In genomic region chr1:40161125-40161887, GRCh38 we compare ENCODE assay signal across 8 cellular contexts. TPM values are rescaled to one million over a fixed set of nuclear protein-coding genes. Genes with fewer than 3 reads are reported as not detected.
A peak's percentile ranks its signal among the peaks of the same experiment; 100 is the strongest.
DNase-seq lines count a peak whose midpoint lies in the region; ATAC-seq and TF ChIP-seq lines count a peak whose summit lies in the region.

Gene RLF, plus strand, starts transcription at chr1:40161387. Its CDS starts 13 bp downstream, at chr1:40161400.

- peak; percentile 70 for DNase-seq in GF-D8 (lab: John Stamatoyannopoulos, UW)
- peak; percentile 74 for DNase-seq in HFF-Myc (ENCODE audit: extremely low read depth, low read depth)
- peak; percentile 94 for DNase-seq in NB4 (ENCODE audit: low read depth)
- DNase-seq in SK-N-DZ (ENCODE audit: low spot score): peak; percentile 91
- peak; percentile 96 for DNase-seq in activated naive CD4-positive, alpha-beta T cell treated with Interleukin-2 at 50 U/mL for 16 hours

- peak; percentile 100 for ATAC-seq in gastroesophageal sphincter

- TF ChIP-seq CTCF in HFF-Myc (IDR thresholded peaks at IDR 0.05; ENCODE audit: low read depth, low read length, missing control alignments) (no peak), NB4 (IDR thresholded peaks at IDR 0.05; ENCODE audit: low read depth, low read length) (no peak), gastroesophageal sphincter (IDR thresholded peaks at IDR 0.05) (peak in 1 of 4 experiments; percentile 9), neutrophil (IDR thresholded peaks at IDR 0.05) (peak; percentile 37), subcutaneous adipose tissue (IDR thresholded peaks at IDR 0.05; ENCODE audit: low read depth) (no peak)

- H3K4me3 ChIP-seq in HFF-Myc (replicated peaks; ENCODE audit: low read depth, low read length): peak within 1 kb of the TSS; percentile 92
- peak within 1 kb of the TSS; percentile 98 for H3K4me3 ChIP-seq in NB4 (ENCODE audit: low read depth, low read length)
- peak within 1 kb of the TSS; percentile 92 to 95 for H3K4me3 ChIP-seq in gastroesophageal sphincter
- H3K4me3 ChIP-seq in neutrophil (ENCODE audit: low read depth in 1 of 2, low read length in 1 of 2): peak within 1 kb of the TSS; percentile 87 to 92

- no peaks in the 10 kb centered on the region for H3K36me3 ChIP-seq in gastroesophageal sphincter
- H3K36me3 ChIP-seq in neutrophil: no peaks in the 10 kb centered on the region

- 0% methylated on average over 5 of the region's 62 CpGs; no CpG with 5 or more reads in 1 of the 2 donors for WGBS in gastroesophageal sphincter (ENCODE audit: low coverage in 1 of 2), 2 donors

- H3K4me1 ChIP-seq in gastroesophageal sphincter (peaks cover 18 to 47% (median 25%) of the 10 kb centered on the region in 3 donors), neutrophil (ENCODE audit: control insufficient read depth in 1 of 2, insufficient read depth in 1 of 2, low read depth in 1 of 2, low read length in 1 of 2) (peaks cover 35 to 45% of the 10 kb centered on the region in 2 experiments)

- peak within 1 kb of the TSS; percentile 83 to 97 (median 96) for H3K27ac ChIP-seq in gastroesophageal sphincter
- H3K27ac ChIP-seq in neutrophil: peak within 1 kb of the TSS; percentile 89

- TF ChIP-seq EP300 in gastroesophageal sphincter (IDR thresholded peaks at IDR 0.05): no peak

- H3K27me3 ChIP-seq in gastroesophageal sphincter (no peaks in the 10 kb centered on the region), neutrophil (no peaks in the 10 kb centered on the region)

- TF ChIP-seq POLR2A in NB4 (IDR thresholded peaks at IDR 0.05; ENCODE audit: extremely low read depth, insufficient read length): peak; percentile 83
- peak; percentile 89 to 91 for TF ChIP-seq POLR2A in gastroesophageal sphincter (IDR thresholded peaks at IDR 0.05)

- H3K9me3 ChIP-seq in gastroesophageal sphincter: no peaks in the 10 kb centered on the region
- H3K9me3 ChIP-seq in neutrophil: no peaks in the 10 kb centered on the region

RNA-seq across cellular contexts. Expression of gene RLF, which starts in this region (rescaled TPM):
- polyA plus RNA-seq in SK-N-DZ (2014; cell fraction: cytosol; rRNA removed): 7.4 and 9.4 TPM in 2 replicates
- polyA plus RNA-seq in SK-N-DZ (2014; cell fraction: nucleus; rRNA removed): 8.7 and 9.3 TPM in 2 replicates
- total RNA-seq in gastroesophageal sphincter: 10 to 100 TPM; 19.4 to 28.7 (median 27.9) TPM
- 10 to 100 TPM; 15.6 to 27.1 (median 22.4) TPM for total RNA-seq in subcutaneous adipose tissue

Comparison
In these comparisons a context has a peak if more than half of its experiments do, and no peak if none do; other contexts are left out.
1. Peak in every context shown above with its lines: DNase-seq, ATAC-seq, H3K4me3 ChIP-seq and H3K27ac ChIP-seq.